19 cellular contexts compared by ENCODE assay signal in genomic region chrX:30851459-30851858, GRCh38.
"Had no signal": no experiment of that assay in that cellular context is flagged by ENCODE, and none has a peak within 500 bp of the region (broad histone marks: within the 10 kb centered on the region; RNA-seq: fewer than 3 reads in every experiment).

No MANE protein-coding gene starts in this region.

- H3K9ac ChIP-seq: neural progenitor cell had no signal

- H3K9me3 Mint-ChIP-seq: natural killer cell treated with Interleukin-12 subunit alpha and Interleukin-12 subunit beta and Interleukin-15 and Interleukin-18, amount 100 ng/mL, for 72 hours had no signal

- H2AFZ ChIP-seq: hepatocyte, neural progenitor cell had no signal

- DNase-seq: dermis blood vessel endothelial cell; foreskin keratinocyte; head of caudate nucleus; kidney; left cardiac atrium; left ventricle myocardium inferior; mesenchymal stem cell; midbrain; nucleus accumbens; ovary; sigmoid colon; stimulated activated naive CD8-positive, alpha-beta T cell treated with anti-CD3 and anti-CD28 coated beads, Interleukin-15, Interleukin-2, amounts not matched to agents 100 U/mL and 50 U/mL, for 24 hours had no signal

- H3K27ac Mint-ChIP-seq: natural killer cell treated with Interleukin-12 subunit alpha and Interleukin-12 subunit beta and Interleukin-15 and Interleukin-18, amount 100 ng/mL, for 72 hours; neural progenitor cell had no signal

- H3K4me3 Mint-ChIP-seq: natural killer cell treated with Interleukin-12 subunit alpha and Interleukin-12 subunit beta and Interleukin-15 and Interleukin-18, amount 100 ng/mL, for 72 hours; neural progenitor cell had no signal

- H3K79me2 ChIP-seq: hepatocyte had no signal

- H3K27ac ChIP-seq: foreskin keratinocyte, hepatocyte, left ventricle myocardium inferior, neural progenitor cell, ovary, right atrium auricular region, sigmoid colon, skin epidermis, tibial nerve had no signal

- H3K27me3 ChIP-seq: foreskin keratinocyte, hepatocyte, neural progenitor cell, ovary, right atrium auricular region, sigmoid colon, tibial nerve had no signal

- ATAC-seq: foreskin keratinocyte; left cardiac atrium; natural killer cell treated with Interleukin-12 subunit alpha and Interleukin-12 subunit beta and Interleukin-15 and Interleukin-18, amount 100 ng/mL, for 72 hours; stimulated activated naive CD8-positive, alpha-beta T cell treated with anti-CD3 and anti-CD28 coated beads, Interleukin-15, Interleukin-2, amounts not matched to agents 100 U/mL and 50 U/mL, for 24 hours had no signal

- H3K4me1 Mint-ChIP-seq: neural progenitor cell had no signal

- H3K4me2 ChIP-seq: hepatocyte, neural progenitor cell had no signal

- H3K4me3 ChIP-seq: hepatocyte, left ventricle myocardium inferior, lung, neural progenitor cell, ovary, right atrium auricular region, sigmoid colon, skin epidermis, tibial nerve had no signal

- H3K36me3 ChIP-seq: neural progenitor cell, ovary had no signal

- H3K27me3 Mint-ChIP-seq: natural killer cell treated with Interleukin-12 subunit alpha and Interleukin-12 subunit beta and Interleukin-15 and Interleukin-18, amount 100 ng/mL, for 72 hours had no signal

- H3K9me3 ChIP-seq: left ventricle myocardium inferior, ovary, right atrium auricular region, sigmoid colon, tibial nerve had no signal

- H3K4me1 ChIP-seq: foreskin keratinocyte, left ventricle myocardium inferior, neural progenitor cell, right atrium auricular region, sigmoid colon, tibial nerve had no signal
